ENCODE assay signal across 11 cellular contexts in genomic region chr10:106959521-106959920, GRCh38.
A peak's percentile ranks its signal among the peaks of the same experiment; 100 is the strongest.
DNase-seq lines count a peak whose midpoint lies in the region; ATAC-seq lines count a peak whose summit lies in the region.
"Had no signal": no experiment of that assay in that cellular context is flagged by ENCODE, and none has a peak within 500 bp of the region (broad histone marks: within the 10 kb centered on the region; RNA-seq: fewer than 3 reads in every experiment).

No MANE protein-coding gene starts in this region.

- peak; percentile 72 for DNase-seq in OCI-M1 (lab: John Stamatoyannopoulos, UW)
- DNase-seq in NCI-H510A (lab: John Stamatoyannopoulos, UW): no peak
- no peak for DNase-seq in NCI-H2171 treated with DMSO at 0.1 percent for 48 hours (lab: John Stamatoyannopoulos, UW)
- no peak for DNase-seq in activated T-helper 2 cell treated with anti-CD3 and anti-CD28 coated beads, Interferon-gamma antibody, Interleukin-2, Interleukin-4, amounts not matched to agents 10 μg/mL and 5 μg/mL and 100 μg/mL, durations not matched to agents 14 hours and 24 hours and 36 hours (ENCODE audit: low spot score)
- no peak for DNase-seq in NCI-H524 (lab: John Stamatoyannopoulos, UW)
- DNase-seq: activated CD8-positive, alpha-beta memory T cell treated with anti-CD3 and anti-CD28 coated beads, Interleukin-2, amount 50 U/mL, for 4 hours; NCI-H1048 had no signal

- H3K9me3 Mint-ChIP-seq in activated T-helper 2 cell treated with anti-CD3 and anti-CD28 coated beads, Interferon-gamma antibody, Interleukin-2, Interleukin-4, amounts not matched to agents 10 μg/mL and 5 μg/mL and 100 μg/mL, durations not matched to agents 14 hours and 24 hours and 36 hours: peaks cover 11% of the 10 kb centered on the region

- no peak overlapping the region for H3K4me3 Mint-ChIP-seq in activated T-helper 2 cell treated with anti-CD3 and anti-CD28 coated beads, Interferon-gamma antibody, Interleukin-2, Interleukin-4, amounts not matched to agents 10 μg/mL and 5 μg/mL and 100 μg/mL, durations not matched to agents 14 hours and 24 hours and 36 hours (ENCODE audit: low read depth)

- H3K27me3 Mint-ChIP-seq in activated T-helper 2 cell treated with anti-CD3 and anti-CD28 coated beads, Interferon-gamma antibody, Interleukin-2, Interleukin-4, amounts not matched to agents 10 μg/mL and 5 μg/mL and 100 μg/mL, durations not matched to agents 14 hours and 24 hours and 36 hours (ENCODE audit: low read depth): no peaks in the 10 kb centered on the region
- H3K27me3 Mint-ChIP-seq: progenitor cell of endocrine pancreas had no signal

- no peaks in the 10 kb centered on the region for H3K36me3 Mint-ChIP-seq in activated T-helper 2 cell treated with anti-CD3 and anti-CD28 coated beads, Interferon-gamma antibody, Interleukin-2, Interleukin-4, amounts not matched to agents 10 μg/mL and 5 μg/mL and 100 μg/mL, durations not matched to agents 14 hours and 24 hours and 36 hours (ENCODE audit: low read depth)

- no peak overlapping the region for H3K27ac Mint-ChIP-seq in activated T-helper 2 cell treated with anti-CD3 and anti-CD28 coated beads, Interferon-gamma antibody, Interleukin-2, Interleukin-4, amounts not matched to agents 10 μg/mL and 5 μg/mL and 100 μg/mL, durations not matched to agents 14 hours and 24 hours and 36 hours
- H3K27ac Mint-ChIP-seq: progenitor cell of endocrine pancreas had no signal

- H3K4me1 Mint-ChIP-seq in activated T-helper 2 cell treated with anti-CD3 and anti-CD28 coated beads, Interferon-gamma antibody, Interleukin-2, Interleukin-4, amounts not matched to agents 10 μg/mL and 5 μg/mL and 100 μg/mL, durations not matched to agents 14 hours and 24 hours and 36 hours (ENCODE audit: low read depth): no peaks in the 10 kb centered on the region

- intact Hi-C loops in activated T-helper 2 cell treated with anti-CD3 and anti-CD28 coated beads, Interferon-gamma antibody, Interleukin-2, Interleukin-4, amounts not matched to agents 10 μg/mL and 5 μg/mL and 100 μg/mL, durations not matched to agents 14 hours and 24 hours and 36 hours (cut with micrococcal nuclease): no loop called here

- ATAC-seq in GM18498 (IDR thresholded peaks at IDR 0.05; ENCODE audit: unreplicated experiment) (peak; percentile 57), GM19467 (IDR thresholded peaks at IDR 0.05; ENCODE audit: unreplicated experiment) (peak; percentile 43), HG02884 (IDR thresholded peaks at IDR 0.05; ENCODE audit: unreplicated experiment) (peak; percentile 45)
